Comparison of ENCODE assay signal across 7 cellular contexts in the genomic region with DNA sequence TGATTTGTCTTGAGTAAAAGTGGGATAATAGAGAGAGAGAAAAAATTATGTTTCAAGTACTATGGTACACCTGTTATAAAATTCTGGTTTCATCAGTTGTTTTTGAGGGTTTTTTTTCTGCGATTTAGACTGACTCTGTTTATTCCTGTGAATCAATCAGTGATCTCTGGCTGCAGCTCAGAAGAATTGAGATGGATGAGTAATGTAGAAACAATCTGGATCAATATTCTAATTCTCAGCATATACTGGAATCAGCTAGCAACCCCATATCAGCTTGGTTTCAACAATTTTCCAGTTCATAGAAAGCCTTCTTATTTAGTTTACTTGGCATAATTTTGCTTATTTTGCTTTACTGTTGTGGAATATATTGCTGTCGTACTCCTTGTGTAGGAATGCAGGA. TPM values are rescaled to one million over a fixed set of nuclear protein-coding genes. Genes with fewer than 3 reads are reported as not detected.
"Had no signal": no experiment of that assay in that cellular context is flagged by ENCODE, and none has a peak within 500 bp of the region (broad histone marks: within the 10 kb centered on the region; RNA-seq: fewer than 3 reads in every experiment).

No MANE protein-coding gene starts in this region.

- H3K4me3 ChIP-seq: GM23248, K562 had no signal

- ATAC-seq: K562 had no signal

- H3K27ac ChIP-seq: GM23248 had no signal

- H2AFZ ChIP-seq: GM23248 had no signal

- DNase-seq: GM23248, GOT3, H7, HCEC 1CT, KG1 had no signal

- H3K9ac ChIP-seq: GM23248 had no signal

- FAIRE-seq: HTR-8/SVneo, K562 had no signal

RNA-seq across cellular contexts. Expression of a gene that starts 43.0 kb away (rescaled TPM):
- total RNA-seq: K562 had no signal
- polyA plus RNA-seq: K562 had no signal
